Comparison of ENCODE assay signal across 1 cellular context in genomic region chr12:53968214-53969127, GRCh38.
TF ChIP-seq lines count a peak whose summit lies in the region.

No MANE protein-coding gene starts in this region.

TF ChIP-seq in GM12878, 131 proteins besides CTCF, POLR2A, EP300 and RAD21:
- TF ChIP-seq ZNF592 (IDR thresholded peaks at IDR 0.05) (no peak), SUZ12 (IDR thresholded peaks at IDR 0.05; ENCODE audit: unreplicated experiment) (peak; percentile 53), JUNB (IDR thresholded peaks at IDR 0.05) (no peak)
